ENCODE assay signal across 17 cellular contexts in the genomic region with DNA sequence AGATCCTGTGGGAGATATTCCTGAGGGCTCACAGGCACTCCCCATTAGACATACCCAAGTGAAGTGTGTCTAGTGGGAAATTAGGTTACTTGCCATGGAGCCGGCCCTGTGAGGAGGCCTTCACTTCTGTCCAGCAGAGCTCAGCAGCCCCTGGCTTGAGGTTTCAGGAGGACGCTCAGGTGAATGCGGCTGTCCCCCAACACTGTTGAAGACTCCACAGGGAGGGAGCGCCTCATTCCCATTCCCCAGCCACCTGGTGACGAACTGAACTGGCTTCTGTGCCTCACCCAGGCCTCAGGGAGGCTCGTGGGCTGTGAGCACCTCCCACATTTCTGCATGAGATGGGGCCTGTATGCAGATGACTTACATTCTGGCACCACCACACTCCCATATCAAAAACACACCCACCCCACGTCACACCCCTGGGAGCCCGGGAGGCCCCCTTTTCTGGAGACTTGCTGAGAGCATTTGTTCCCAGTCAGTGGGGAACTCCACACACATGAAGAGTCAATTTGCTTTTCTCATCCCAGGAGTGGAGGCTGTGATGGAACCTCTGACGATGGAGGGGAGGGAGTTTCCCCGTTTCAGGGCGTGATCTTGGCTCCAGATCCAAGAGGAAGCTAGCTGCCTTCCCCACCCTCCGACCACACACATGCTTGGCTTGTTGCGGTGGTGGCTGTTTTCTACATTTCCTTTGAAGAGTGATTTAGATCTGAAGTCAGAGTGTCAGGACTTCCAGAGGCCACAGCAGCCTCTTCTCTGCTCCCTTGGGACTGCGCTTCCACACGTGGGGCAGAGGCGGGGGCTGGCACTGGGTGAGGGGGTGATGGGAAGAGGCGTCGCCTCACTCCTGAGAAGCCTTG.
DNase-seq lines count a peak whose midpoint lies in the region; ATAC-seq and TF ChIP-seq lines count a peak whose summit lies in the region.
"Had no signal": no experiment of that assay in that cellular context is flagged by ENCODE, and none has a peak within 500 bp of the region (broad histone marks: within the 10 kb centered on the region; RNA-seq: fewer than 3 reads in every experiment).

No MANE protein-coding gene starts in this region.

- peak; percentile 40 for ATAC-seq in HG03342 (IDR thresholded peaks at IDR 0.05; ENCODE audit: unreplicated experiment)
- ATAC-seq: activated CD4-positive, CD25-positive, alpha-beta regulatory T cell treated with anti-CD3 and anti-CD28 coated beads, Interleukin-2, amount 50 U/mL, for 24 hours had no signal

- peaks cover 19% of the 10 kb centered on the region for H3K4me1 ChIP-seq in left ventricle myocardium inferior
- H3K4me1 ChIP-seq in skeletal muscle tissue (ENCODE audit: control insufficient read depth in 3 of 3, insufficient read depth in 3 of 3, low read length in 3 of 3), result peaks cover 0 to 5% (median 4%) of the 10 kb centered on the region in 3 donors

- POLR2A ChIA-PET in MCF 10A (lab: Yijun Ruan, JAX), result interaction anchor here (0.6 kb wide), 1 partner anchor 24 kb away, joined by 3 read pairs; no protein-coding TSS in a partner anchor

- DNase-seq in Daoy (ENCODE audit: low read depth) (peak; percentile 67), left ventricle myocardium inferior (peak; percentile 61), MCF 10A (ENCODE audit: unreplicated experiment) (no peak), DMS153 (lab: John Stamatoyannopoulos, UW) (no peak), NCI-H187 (lab: John Stamatoyannopoulos, UW) (no peak)
- no peak for DNase-seq in activated CD4-positive, CD25-positive, alpha-beta regulatory T cell (lab: John Stamatoyannopoulos, UW)
- DNase-seq: activated T-cell treated with anti-CD3 and anti-CD28 coated beads, Interleukin-2, amount 50 U/mL, for 72 hours; hippocampal formation; mesendoderm; NCI-H2081; stimulated activated CD4-positive, alpha-beta T cell treated with anti-CD3 and anti-CD28 coated beads, Interleukin-1b, Interleukin-23, amount 100 ng/mL, for 48 hours had no signal

- H3K27ac ChIP-seq in left ventricle myocardium inferior (replicated peaks) (peak overlapping the region; percentile 70), skeletal muscle tissue (ENCODE audit: low read depth, low read length) (peak overlapping the region; percentile 7)
- H3K27ac ChIP-seq: C4-2B, ovary had no signal

- H3K4me3 Mint-ChIP-seq in MCF 10A (ENCODE audit: unreplicated experiment), result no peak overlapping the region
- H3K4me3 Mint-ChIP-seq: activated T-cell treated with anti-CD3 and anti-CD28 coated beads, Interleukin-2, amount 50 U/mL, for 72 hours; brain had no signal

- no peaks in the 10 kb centered on the region for H3K4me1 Mint-ChIP-seq in MCF 10A (ENCODE audit: insufficient read depth, unreplicated experiment)

- no TSS peak for BruUV-seq in MCF 10A (replicated peaks; lab: Mats Ljungman, UMichigan)

- CTCF ChIA-PET in MCF 10A (lab: Yijun Ruan, JAX), result no interaction called here

- H3K9me3 ChIP-seq in left ventricle myocardium inferior (replicated peaks), result no peaks in the 10 kb centered on the region
- no peaks in the 10 kb centered on the region for H3K9me3 ChIP-seq in skeletal muscle tissue (ENCODE audit: control insufficient read depth in 3 of 3, low read length in 3 of 3)
- H3K9me3 ChIP-seq: ovary had no signal

- TF ChIP-seq CTCF in left ventricle myocardium inferior (IDR thresholded peaks at IDR 0.05; ENCODE audit: borderline replicate concordance), result no peak
- TF ChIP-seq CTCF in MCF 10A (IDR thresholded peaks at IDR 0.05; ENCODE audit: unreplicated experiment), result no peak

- no peaks in the 10 kb centered on the region for H3K36me3 Mint-ChIP-seq in MCF 10A (ENCODE audit: insufficient read depth, unreplicated experiment)
- H3K36me3 Mint-ChIP-seq: brain had no signal

- peaks cover 7% of the 10 kb centered on the region for H3K9me3 Mint-ChIP-seq in MCF 10A (ENCODE audit: unreplicated experiment)
- H3K9me3 Mint-ChIP-seq: activated T-cell treated with anti-CD3 and anti-CD28 coated beads, Interleukin-2, amount 50 U/mL, for 72 hours had no signal

- H3K36me3 ChIP-seq in left ventricle myocardium inferior (peaks cover 33% of the 10 kb centered on the region), skeletal muscle tissue (ENCODE audit: control insufficient read depth in 3 of 3, insufficient read depth in 3 of 3, low read length in 3 of 3) (peaks cover 0 to 2% (median 2%) of the 10 kb centered on the region in 3 donors)
- H3K36me3 ChIP-seq: ovary had no signal

- H3K27me3 ChIP-seq in left ventricle myocardium inferior (ENCODE audit: low read depth), result no peaks in the 10 kb centered on the region
- no peaks in the 10 kb centered on the region for H3K27me3 ChIP-seq in skeletal muscle tissue (ENCODE audit: control insufficient read depth in 3 of 3, insufficient read depth in 3 of 3, low read length in 3 of 3)
- H3K27me3 ChIP-seq: ovary had no signal

- H3K27me3 Mint-ChIP-seq in MCF 10A (ENCODE audit: insufficient read depth, unreplicated experiment), result peaks cover 19% of the 10 kb centered on the region

- no peak overlapping the region for H3K27ac Mint-ChIP-seq in MCF 10A (ENCODE audit: low read depth, unreplicated experiment)
- H3K27ac Mint-ChIP-seq: activated T-cell treated with anti-CD3 and anti-CD28 coated beads, Interleukin-2, amount 50 U/mL, for 72 hours had no signal

- intact Hi-C loops in left ventricle myocardium inferior (cut with micrococcal nuclease), result no loop called here
- intact Hi-C loops in MCF 10A (cut with micrococcal nuclease), result no loop called here

- H3K4me3 ChIP-seq in left ventricle myocardium inferior (no peak overlapping the region), skeletal muscle tissue (ENCODE audit: low read length in 3 of 3) (no peak overlapping the region)
- H3K4me3 ChIP-seq: ovary had no signal

- no peak overlapping the region for H3K9ac ChIP-seq in skeletal muscle tissue (ENCODE audit: low read depth in 1 of 3, low read length in 3 of 3)

Comparison
In these comparisons a context has a peak if more than half of its experiments do, and no peak if none do; other contexts are left out.
1. DNase-seq: peak in Daoy (single experiment) and left ventricle myocardium inferior (single experiment); none in MCF 10A (single experiment), DMS153 (single experiment), NCI-H187 (0 of 2) and activated CD4-positive, CD25-positive, alpha-beta regulatory T cell (0 of 4).